ENCODE assay signal across 1 cellular context in genomic region chr17:29760771-29761682, GRCh38.
TF ChIP-seq lines count a peak whose summit lies in the region.

No MANE protein-coding gene starts in this region.

TF ChIP-seq in HepG2, 621 proteins besides CTCF, POLR2A, EP300 and RAD21 (continued from another document and continues in another):
- TF ChIP-seq ZNF446 (CRISPR knock-in tag; IDR thresholded peaks at IDR 0.05) (0 out of 2 replicates have a peak, but pooled peaks have one; percentile 66), ZNF33B (CRISPR knock-in tag; IDR thresholded peaks at IDR 0.05) (0 out of 2 replicates have a peak, but pooled peaks have one; percentile 49), CREB1 (IDR thresholded peaks at IDR 0.05) (0 out of 2 replicates have a peak, but pooled peaks have one; percentile 14), CREB1 (CRISPR knock-in tag; IDR thresholded peaks at IDR 0.05) (no peak), THAP11 (CRISPR knock-in tag; IDR thresholded peaks at IDR 0.05) (0 out of 2 replicates have a peak, but pooled peaks have one; percentile 30), THAP9 (CRISPR knock-in tag; IDR thresholded peaks at IDR 0.05; ENCODE audit: borderline replicate concordance) (peak; percentile 92; the same call in 1 of the 2 replicates), MLX (CRISPR knock-in tag; IDR thresholded peaks at IDR 0.05) (no peak), CSRNP1 (CRISPR knock-in tag; IDR thresholded peaks at IDR 0.05) (peak; percentile 90; the same call in 1 of the 2 replicates), SP4 (CRISPR knock-in tag; IDR thresholded peaks at IDR 0.05) (peak; percentile 68; the same call in 1 of the 2 replicates), IKZF4 (CRISPR knock-in tag; IDR thresholded peaks at IDR 0.05; ENCODE audit: borderline replicate concordance, low read depth, not compliant biosample characterization) (peak; percentile 45), ZNF646 (CRISPR knock-in tag; IDR thresholded peaks at IDR 0.05) (0 out of 2 replicates have a peak, but pooled peaks have one; percentile 50), E2F1 (CRISPR knock-in tag; IDR thresholded peaks at IDR 0.05) (no peak), KLF6 (CRISPR knock-in tag; IDR thresholded peaks at IDR 0.05) (peak; percentile 68; the same call in 1 of the 2 replicates), IRX3 (CRISPR knock-in tag; IDR thresholded peaks at IDR 0.05; ENCODE audit: borderline replicate concordance, low read depth) (peak; percentile 76; the same call in 1 of the 2 replicates), ZBTB3 (CRISPR knock-in tag; IDR thresholded peaks at IDR 0.05; ENCODE audit: borderline replicate concordance, low read depth) (no peak), BORCS8-MEF2B (CRISPR knock-in tag; IDR thresholded peaks at IDR 0.05) (peak; percentile 85), KMT2B (CRISPR knock-in tag; IDR thresholded peaks at IDR 0.05) (peak; percentile 80), ATF2 (CRISPR knock-in tag; IDR thresholded peaks at IDR 0.05) (0 out of 2 replicates have a peak, but pooled peaks have one; percentile 15), MYNN (CRISPR knock-in tag; IDR thresholded peaks at IDR 0.05; ENCODE audit: low read depth) (no peak), MEIS1 (CRISPR knock-in tag; IDR thresholded peaks at IDR 0.05; ENCODE audit: borderline replicate concordance) (0 out of 2 replicates have a peak, but pooled peaks have one; percentile 42), ZNF768 (CRISPR knock-in tag; IDR thresholded peaks at IDR 0.05) (0 out of 2 replicates have a peak, but pooled peaks have one; percentile 15), SCMH1 (CRISPR knock-in tag; IDR thresholded peaks at IDR 0.05; ENCODE audit: borderline replicate concordance) (no peak), SOX13 (IDR thresholded peaks at IDR 0.05) (no peak), SOX13 (CRISPR knock-in tag; conservative IDR thresholded peaks at IDR 0.05 in 1 of 2, IDR thresholded peaks at IDR 0.05 in 1 of 2) (0 out of 4 replicates have a peak, but pooled peaks of 1 of the 2 experiments have one; percentile 12), SMAD1 (CRISPR knock-in tag; IDR thresholded peaks at IDR 0.05; ENCODE audit: borderline replicate concordance, low read depth) (peak; percentile 87; the same call in 1 of the 2 replicates), TFAP4 (IDR thresholded peaks at IDR 0.05; ENCODE audit: borderline replicate concordance, low read depth) (peak; percentile 76; the same call in 1 of the 2 replicates), GFI1 (CRISPR knock-in tag; IDR thresholded peaks at IDR 0.05; ENCODE audit: borderline replicate concordance) (no peak; the same call in 1 of the 2 replicates), TAF15 (IDR thresholded peaks at IDR 0.05; ENCODE audit: low read depth, low read length, poor library complexity, severe bottlenecking) (no peak), ZNF543 (CRISPR knock-in tag; IDR thresholded peaks at IDR 0.05) (no peak), RNF2 (conservative IDR thresholded peaks at IDR 0.05; ENCODE audit: low read depth) (peak; percentile 84), ISL2 (CRISPR knock-in tag; IDR thresholded peaks at IDR 0.05) (no peak)
- TF ChIP-seq, protein P1, sequence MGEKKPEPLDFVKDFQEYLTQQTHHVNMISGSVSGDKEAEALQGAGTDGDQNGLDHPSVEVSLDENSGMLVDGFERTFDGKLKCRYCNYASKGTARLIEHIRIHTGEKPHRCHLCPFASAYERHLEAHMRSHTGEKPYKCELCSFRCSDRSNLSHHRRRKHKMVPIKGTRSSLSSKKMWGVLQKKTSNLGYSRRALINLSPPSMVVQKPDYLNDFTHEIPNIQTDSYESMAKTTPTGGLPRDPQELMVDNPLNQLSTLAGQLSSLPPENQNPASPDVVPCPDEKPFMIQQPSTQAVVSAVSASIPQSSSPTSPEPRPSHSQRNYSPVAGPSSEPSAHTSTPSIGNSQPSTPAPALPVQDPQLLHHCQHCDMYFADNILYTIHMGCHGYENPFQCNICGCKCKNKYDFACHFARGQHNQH (CRISPR knock-in tag; IDR thresholded peaks at IDR 0.05), result 0 out of 2 replicates have a peak, but pooled peaks have one; percentile 42
- TF ChIP-seq, protein P2, sequence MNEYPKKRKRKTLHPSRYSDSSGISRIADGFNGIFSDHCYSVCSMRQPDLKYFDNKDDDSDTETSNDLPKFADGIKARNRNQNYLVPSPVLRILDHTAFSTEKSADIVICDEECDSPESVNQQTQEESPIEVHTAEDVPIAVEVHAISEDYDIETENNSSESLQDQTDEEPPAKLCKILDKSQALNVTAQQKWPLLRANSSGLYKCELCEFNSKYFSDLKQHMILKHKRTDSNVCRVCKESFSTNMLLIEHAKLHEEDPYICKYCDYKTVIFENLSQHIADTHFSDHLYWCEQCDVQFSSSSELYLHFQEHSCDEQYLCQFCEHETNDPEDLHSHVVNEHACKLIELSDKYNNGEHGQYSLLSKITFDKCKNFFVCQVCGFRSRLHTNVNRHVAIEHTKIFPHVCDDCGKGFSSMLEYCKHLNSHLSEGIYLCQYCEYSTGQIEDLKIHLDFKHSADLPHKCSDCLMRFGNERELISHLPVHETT (CRISPR knock-in tag; conservative IDR thresholded peaks at IDR 0.05), result peak; percentile 68; the same call in 1 of the 2 replicates
- TF ChIP-seq, protein P3, sequence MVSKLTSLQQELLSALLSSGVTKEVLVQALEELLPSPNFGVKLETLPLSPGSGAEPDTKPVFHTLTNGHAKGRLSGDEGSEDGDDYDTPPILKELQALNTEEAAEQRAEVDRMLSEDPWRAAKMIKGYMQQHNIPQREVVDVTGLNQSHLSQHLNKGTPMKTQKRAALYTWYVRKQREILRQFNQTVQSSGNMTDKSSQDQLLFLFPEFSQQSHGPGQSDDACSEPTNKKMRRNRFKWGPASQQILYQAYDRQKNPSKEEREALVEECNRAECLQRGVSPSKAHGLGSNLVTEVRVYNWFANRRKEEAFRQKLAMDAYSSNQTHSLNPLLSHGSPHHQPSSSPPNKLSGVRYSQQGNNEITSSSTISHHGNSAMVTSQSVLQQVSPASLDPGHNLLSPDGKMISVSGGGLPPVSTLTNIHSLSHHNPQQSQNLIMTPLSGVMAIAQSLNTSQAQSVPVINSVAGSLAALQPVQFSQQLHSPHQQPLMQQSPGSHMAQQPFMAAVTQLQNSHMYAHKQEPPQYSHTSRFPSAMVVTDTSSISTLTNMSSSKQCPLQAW (CRISPR knock-in tag; IDR thresholded peaks at IDR 0.05), result peak; percentile 43; the same call in 1 of the 2 replicates
- TF ChIP-seq, protein P4, sequence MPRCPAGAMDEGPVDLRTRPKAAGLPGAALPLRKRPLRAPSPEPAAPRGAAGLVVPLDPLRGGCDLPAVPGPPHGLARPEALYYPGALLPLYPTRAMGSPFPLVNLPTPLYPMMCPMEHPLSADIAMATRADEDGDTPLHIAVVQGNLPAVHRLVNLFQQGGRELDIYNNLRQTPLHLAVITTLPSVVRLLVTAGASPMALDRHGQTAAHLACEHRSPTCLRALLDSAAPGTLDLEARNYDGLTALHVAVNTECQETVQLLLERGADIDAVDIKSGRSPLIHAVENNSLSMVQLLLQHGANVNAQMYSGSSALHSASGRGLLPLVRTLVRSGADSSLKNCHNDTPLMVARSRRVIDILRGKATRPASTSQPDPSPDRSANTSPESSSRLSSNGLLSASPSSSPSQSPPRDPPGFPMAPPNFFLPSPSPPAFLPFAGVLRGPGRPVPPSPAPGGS (CRISPR knock-in tag; IDR thresholded peaks at IDR 0.05), result peak; percentile 41; the same call in 1 of the 2 replicates
